ENCODE assay signal across 9 cellular contexts in genomic region chr13:30477346-30478235, GRCh38. TPM values are rescaled to one million over a fixed set of nuclear protein-coding genes. Genes with fewer than 3 reads are reported as not detected.
DNase-seq lines count a peak whose midpoint lies in the region; ATAC-seq and TF ChIP-seq lines count a peak whose summit lies in the region.
"Had no signal": no experiment of that assay in that cellular context is flagged by ENCODE, and none has a peak within 500 bp of the region (broad histone marks: within the 10 kb centered on the region; RNA-seq: fewer than 3 reads in every experiment).

No MANE protein-coding gene starts in this region.

- no peaks in the 10 kb centered on the region for H3K9me3 Mint-ChIP-seq in H9
- H3K9me3 Mint-ChIP-seq: brain had no signal

- no peaks in the 10 kb centered on the region for H3K79me2 ChIP-seq in H9 (ENCODE audit: insufficient read depth, low read length)

- no peak overlapping the region for H3T11ph ChIP-seq in H9 (ENCODE audit: low read length)

- H3K4me2 ChIP-seq in H9 (ENCODE audit: insufficient read depth, insufficient read length, low read length) = no peak overlapping the region

- no peak overlapping the region for H3K56ac ChIP-seq in H9 (ENCODE audit: insufficient read length, low read depth, low read length)

- H4K91ac ChIP-seq in H9 (ENCODE audit: insufficient read length, low read depth, low read length) = no peak overlapping the region

- H3K4me3 ChIP-seq in HUES48 (ENCODE audit: low read depth, low read length) = no peak overlapping the region

- H3K36me3 Mint-ChIP-seq in H9 (ENCODE audit: insufficient read depth in 1 of 3, low read depth in 3 of 3) = no peaks in the 10 kb centered on the region
- H3K36me3 Mint-ChIP-seq: brain had no signal

- no peak overlapping the region for H3K14ac ChIP-seq in H9 (ENCODE audit: insufficient read depth, low read length)

- H2AFZ ChIP-seq in H9 (ENCODE audit: low read length) = no peak overlapping the region

- no peak overlapping the region for H3K23ac ChIP-seq in H9 (ENCODE audit: insufficient read length, low read depth, low read length)

- DNase-seq in H9 = peak; percentile 67
- DNase-seq in iPS-NIHi7 (ENCODE audit: extremely low spot score) = peak; percentile 30
- no peak for DNase-seq in foreskin keratinocyte
- DNase-seq in globus pallidus (ENCODE audit: low spot score) = no peak
- no peak for DNase-seq in stimulated activated CD4-positive, alpha-beta T cell treated with anti-CD3 and anti-CD28 coated beads, Interleukin-4, amount 100 ng/mL, for 4 hours
- DNase-seq in left cardiac atrium = no peak

- no peaks in the 10 kb centered on the region for H3K27me3 Mint-ChIP-seq in H9 (ENCODE audit: low read depth)
- H3K27me3 Mint-ChIP-seq: brain had no signal

- TF ChIP-seq CTCF in H9 (conservative IDR thresholded peaks at IDR 0.05) (no peak), foreskin keratinocyte (conservative IDR thresholded peaks at IDR 0.05) (no peak)

- H2BK120ac ChIP-seq in H9 (ENCODE audit: low read depth, low read length, poor library complexity, severe bottlenecking) = no peak overlapping the region

- WGBS in H9 (ENCODE audit: extremely low coverage, insufficient read length, low lambda C conversion rate) = no CpG with 5 or more reads among the region's 4 CpGs

- H2BK20ac ChIP-seq in H9 (ENCODE audit: low read depth, low read length, poor library complexity, severe bottlenecking) = no peak overlapping the region

- H3K36me3 ChIP-seq in HUES48 (ENCODE audit: control insufficient read depth, insufficient read depth, low read length) = no peaks in the 10 kb centered on the region

- no peak overlapping the region for H4K8ac ChIP-seq in H9 (replicated peaks; ENCODE audit: insufficient read length, low read depth, low read length)

- peak; percentile 91 for ATAC-seq in GM18867 (IDR thresholded peaks at IDR 0.05; ENCODE audit: unreplicated experiment)
- no peak for ATAC-seq in foreskin keratinocyte
- no peak for ATAC-seq in left cardiac atrium

- H3K9me3 ChIP-seq in H9 (ENCODE audit: control insufficient read depth, low read depth, low read length) (no peaks in the 10 kb centered on the region), HUES48 (ENCODE audit: control insufficient read depth, insufficient read depth, low read length) (no peaks in the 10 kb centered on the region)

- H3K27me3 ChIP-seq in H9 (ENCODE audit: insufficient read depth, low read length) (no peaks in the 10 kb centered on the region), HUES48 (ENCODE audit: control insufficient read depth, insufficient read depth, low read length) (no peaks in the 10 kb centered on the region), foreskin keratinocyte (no peaks in the 10 kb centered on the region)

- no peak overlapping the region for H2BK12ac ChIP-seq in H9 (ENCODE audit: insufficient read length, low read depth, low read length)

- H3K23me2 ChIP-seq in H9 (ENCODE audit: insufficient read length, low read depth, low read length, poor library complexity, severe bottlenecking) = no peaks in the 10 kb centered on the region

- intact Hi-C loops in left cardiac atrium (cut with DNase I) = loop anchor here in 1 of 2 donors (10.0 kb wide), 1 partner anchor 327 kb away; no protein-coding TSS in a partner anchor

- no peaks in the 10 kb centered on the region for H3K79me1 ChIP-seq in H9 (ENCODE audit: insufficient read depth, low read depth, low read length, poor library complexity, severe bottlenecking)

- H3K4me1 ChIP-seq in H9 (ENCODE audit: insufficient read depth, low read length) (no peaks in the 10 kb centered on the region; the same call in 1 of the 2 replicates), HUES48 (ENCODE audit: control insufficient read depth, insufficient read depth, low read length) (peaks cover 24% of the 10 kb centered on the region), foreskin keratinocyte (peaks cover 2% of the 10 kb centered on the region)

- H4K20me1 ChIP-seq in H9 (ENCODE audit: control insufficient read depth, insufficient read depth, insufficient read length) = no peaks in the 10 kb centered on the region

- no peak overlapping the region for H2BK15ac ChIP-seq in H9 (ENCODE audit: low read depth, low read length)

- H3K4me1 Mint-ChIP-seq in H9 = peaks cover 17 to 21% of the 10 kb centered on the region in 2 experiments

- no peak overlapping the region for H3K18ac ChIP-seq in H9 (ENCODE audit: insufficient read length, low read depth, low read length)

- H3K4ac ChIP-seq in H9 (ENCODE audit: low read depth, low read length) = no peak overlapping the region

- peak overlapping the region; percentile 72 to 94 (median 85) for H3K27ac Mint-ChIP-seq in H9

- H3K27ac ChIP-seq in H9 (ENCODE audit: insufficient read length, low read depth, low read length) (peak overlapping the region; percentile 29), HUES48 (ENCODE audit: low read depth, low read length) (peak overlapping the region; percentile 77), foreskin keratinocyte (no peak overlapping the region)

- no peak overlapping the region for H4K5ac ChIP-seq in H9 (ENCODE audit: insufficient read length, low read depth, low read length)

- peak overlapping the region in 1 of 2 experiments; percentile 10; a peak in 2 of 5 replicates for H3K4me3 Mint-ChIP-seq in H9

- no peak overlapping the region for H2BK5ac ChIP-seq in H9 (ENCODE audit: insufficient read length, low read length)

- H2AK5ac ChIP-seq in H9 (ENCODE audit: insufficient read length, low read length) = no peak overlapping the region

- H3K9ac ChIP-seq in H9 (ENCODE audit: extremely low read depth, insufficient read length, low read length) = no peak overlapping the region
- H3K9ac ChIP-seq in HUES48 (ENCODE audit: low read depth, low read length) = peak overlapping the region; percentile 27; the same call in 1 of the 2 replicates

RNA-seq across cellular contexts. Expression of gene HMGB1, which starts 11.9 kb away (rescaled TPM):
- total RNA-seq in H9 (2021) = 682 and 688 TPM in 2 replicates
- 501 and 571 TPM in 2 replicates for total RNA-seq in foreskin keratinocyte
- polyA plus RNA-seq in foreskin keratinocyte = 415 and 516 TPM in 2 replicates
- total RNA-seq in left cardiac atrium = 100 to 1,000 TPM; 168 to 184 TPM

RNA-seq across cellular contexts. Expression of gene UBE2L5, which starts 55.3 kb away (rescaled TPM):
- total RNA-seq in H9 (2021) (0.20 TPM in 1 of 2 replicates, not detected in the other), foreskin keratinocyte (not detected in 2 replicates), left cardiac atrium (not detected)
- polyA plus RNA-seq in foreskin keratinocyte = not detected in 2 replicates

Comparison
In these comparisons a context has a peak if more than half of its experiments do, and no peak if none do; other contexts are left out.
1. DNase-seq: peak in H9 (single experiment) and iPS-NIHi7 (single experiment); none in foreskin keratinocyte (0 of 2), globus pallidus (single experiment), stimulated activated CD4-positive, alpha-beta T cell treated with anti-CD3 and anti-CD28 coated beads, Interleukin-4, amount 100 ng/mL, for 4 hours (0 of 2) and left cardiac atrium (single experiment).